In the genomic region with DNA sequence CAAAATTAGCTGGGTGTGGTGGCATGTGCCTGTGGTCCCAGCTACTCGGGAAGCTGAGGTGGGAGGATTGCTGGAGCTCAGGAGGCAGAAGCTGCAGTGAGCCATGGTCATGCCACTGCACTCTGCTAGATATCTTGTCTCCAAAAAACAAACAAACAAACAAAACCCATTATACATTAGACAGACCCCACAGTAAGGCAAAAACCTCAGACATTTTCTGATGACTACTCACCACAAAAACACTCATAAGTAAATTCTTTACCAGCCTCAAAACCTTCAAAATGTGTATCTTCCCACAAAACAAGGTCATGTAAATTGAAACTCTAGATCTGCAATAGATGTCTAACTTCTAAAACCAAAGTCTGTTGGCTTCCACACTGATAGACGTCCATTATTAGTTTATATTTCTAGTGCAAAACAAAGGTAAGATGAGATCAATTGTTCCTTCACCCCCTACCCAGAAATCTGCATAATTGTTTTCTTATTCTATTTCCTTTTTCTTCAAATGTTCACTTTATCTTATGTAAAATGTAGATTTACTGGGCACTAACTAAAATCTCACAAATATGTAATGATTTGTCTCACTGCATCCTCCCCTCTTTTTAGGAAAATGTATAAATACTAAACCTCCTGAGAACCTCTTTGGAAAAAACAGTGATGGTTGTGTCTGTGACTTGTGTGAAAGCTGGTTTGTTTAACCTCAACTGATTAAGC, we compare ENCODE assay signal across 13 cellular contexts.
"Had no signal": no experiment of that assay in that cellular context is flagged by ENCODE, and none has a peak within 500 bp of the region (broad histone marks: within the 10 kb centered on the region; RNA-seq: fewer than 3 reads in every experiment).

No MANE protein-coding gene starts in this region.

- DNase-seq: activated CD4-positive, alpha-beta T cell treated with anti-CD3 and anti-CD28 coated beads, Interleukin-2, amount 10 ng/mL, durations not matched to agents 24 days and 14 days; activated naive CD4-positive, alpha-beta T cell treated with anti-CD3 and anti-CD28 coated beads, Interleukin-2, amount 50 U/mL, for 16 hours; adrenal gland; foreskin melanocyte; heart right ventricle; islet precursor cell; pancreas; retina; tibial artery; uterus had no signal

- H3K36me3 ChIP-seq: adrenal gland, heart right ventricle, pancreas, tibial artery, uterus had no signal

- H3K27ac ChIP-seq: adrenal gland, heart right ventricle, pancreas, skin epidermis, tibial artery, uterus had no signal

- ATAC-seq: esophagus mucosa, heart right ventricle, pancreas, WTC11 had no signal

- H3K9me3 ChIP-seq: adrenal gland, heart right ventricle, pancreas, tibial artery, uterus had no signal

- H3K27me3 ChIP-seq: adrenal gland, heart right ventricle, pancreas, tibial artery, uterus had no signal

- H3K4me3 ChIP-seq: adrenal gland, heart right ventricle, pancreas, skin epidermis, tibial artery, uterus had no signal

- H3K4me1 ChIP-seq: adrenal gland, heart right ventricle, pancreas, tibial artery, uterus had no signal
